Comparison of ENCODE assay signal across 8 cellular contexts in the genomic region with DNA sequence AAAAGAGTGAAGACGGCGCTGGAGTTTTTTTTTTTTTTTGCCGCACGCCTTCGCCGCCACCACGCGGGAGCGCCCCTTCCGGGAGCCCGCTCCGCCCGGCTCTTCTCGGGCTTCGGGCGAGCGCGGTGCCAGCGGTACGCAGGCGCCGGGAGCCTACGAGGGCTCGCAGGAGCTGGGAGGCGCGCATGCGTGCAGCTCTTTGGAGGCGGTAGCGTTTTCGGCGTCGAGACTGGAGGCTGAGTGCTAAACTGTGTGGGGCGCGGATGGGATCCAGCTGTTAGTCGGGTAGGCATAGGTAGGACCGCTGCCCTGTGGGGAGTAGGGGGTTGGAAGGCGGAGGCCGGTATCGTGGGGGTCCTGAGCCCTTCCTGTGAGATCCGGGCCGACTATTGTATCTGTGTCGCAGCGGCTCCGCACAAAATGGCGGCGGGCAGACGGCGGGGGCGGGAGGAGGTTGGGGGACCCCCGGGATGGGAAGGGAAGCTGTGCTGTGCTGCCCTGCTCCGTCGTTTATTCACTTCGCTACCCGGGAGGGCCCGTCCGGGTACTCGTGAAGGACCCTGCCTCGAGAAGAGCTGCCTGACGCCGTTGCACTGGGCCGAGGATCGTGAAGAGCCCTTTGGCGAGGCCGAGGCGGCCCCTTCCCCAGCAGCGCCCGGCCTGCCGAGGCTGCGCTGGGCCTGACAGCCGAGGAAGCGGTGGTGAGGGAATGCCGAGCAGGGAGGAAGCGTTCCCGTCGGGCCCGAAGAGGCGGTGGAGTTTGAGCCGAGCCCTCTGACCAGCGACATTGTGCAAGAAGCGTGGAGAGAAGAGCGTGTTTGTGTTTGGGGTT. TPM values are rescaled to one million over a fixed set of nuclear protein-coding genes. Genes with fewer than 3 reads are reported as not detected.
DNase-seq lines count a peak whose midpoint lies in the region; FAIRE-seq and TF ChIP-seq lines count a peak whose summit lies in the region.

A gene with protein sequence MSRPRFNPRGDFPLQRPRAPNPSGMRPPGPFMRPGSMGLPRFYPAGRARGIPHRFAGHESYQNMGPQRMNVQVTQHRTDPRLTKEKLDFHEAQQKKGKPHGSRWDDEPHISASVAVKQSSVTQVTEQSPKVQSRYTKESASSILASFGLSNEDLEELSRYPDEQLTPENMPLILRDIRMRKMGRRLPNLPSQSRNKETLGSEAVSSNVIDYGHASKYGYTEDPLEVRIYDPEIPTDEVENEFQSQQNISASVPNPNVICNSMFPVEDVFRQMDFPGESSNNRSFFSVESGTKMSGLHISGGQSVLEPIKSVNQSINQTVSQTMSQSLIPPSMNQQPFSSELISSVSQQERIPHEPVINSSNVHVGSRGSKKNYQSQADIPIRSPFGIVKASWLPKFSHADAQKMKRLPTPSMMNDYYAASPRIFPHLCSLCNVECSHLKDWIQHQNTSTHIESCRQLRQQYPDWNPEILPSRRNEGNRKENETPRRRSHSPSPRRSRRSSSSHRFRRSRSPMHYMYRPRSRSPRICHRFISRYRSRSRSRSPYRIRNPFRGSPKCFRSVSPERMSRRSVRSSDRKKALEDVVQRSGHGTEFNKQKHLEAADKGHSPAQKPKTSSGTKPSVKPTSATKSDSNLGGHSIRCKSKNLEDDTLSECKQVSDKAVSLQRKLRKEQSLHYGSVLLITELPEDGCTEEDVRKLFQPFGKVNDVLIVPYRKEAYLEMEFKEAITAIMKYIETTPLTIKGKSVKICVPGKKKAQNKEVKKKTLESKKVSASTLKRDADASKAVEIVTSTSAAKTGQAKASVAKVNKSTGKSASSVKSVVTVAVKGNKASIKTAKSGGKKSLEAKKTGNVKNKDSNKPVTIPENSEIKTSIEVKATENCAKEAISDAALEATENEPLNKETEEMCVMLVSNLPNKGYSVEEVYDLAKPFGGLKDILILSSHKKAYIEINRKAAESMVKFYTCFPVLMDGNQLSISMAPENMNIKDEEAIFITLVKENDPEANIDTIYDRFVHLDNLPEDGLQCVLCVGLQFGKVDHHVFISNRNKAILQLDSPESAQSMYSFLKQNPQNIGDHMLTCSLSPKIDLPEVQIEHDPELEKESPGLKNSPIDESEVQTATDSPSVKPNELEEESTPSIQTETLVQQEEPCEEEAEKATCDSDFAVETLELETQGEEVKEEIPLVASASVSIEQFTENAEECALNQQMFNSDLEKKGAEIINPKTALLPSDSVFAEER (N-terminal part only) (plus strand): TSS at position 202 of the 832 bp plus-strand sequence. CDS start 17,173 bp downstream, outside the sequence.

- peak; percentile 88 for TF ChIP-seq POLR2A in H54 (IDR thresholded peaks at IDR 0.05; ENCODE audit: low read depth, low read length)

- H3K36me3 Mint-ChIP-seq in neural crest cell (ENCODE audit: low read depth), result peaks cover 2% of the 10 kb centered on the region

- H3K9ac ChIP-seq in ES-I3 (ENCODE audit: low read depth, low read length) (peak within 1 kb of the TSS; percentile 99), stomach smooth muscle (ENCODE audit: low read length in 2 of 2) (peak within 1 kb of the TSS; percentile 95 to 99)

- H3K4me3 ChIP-seq in fibroblast of villous mesenchyme (ENCODE audit: low read depth, low read length) (peak within 1 kb of the TSS; percentile 99), stomach smooth muscle (ENCODE audit: low read length in 2 of 2) (peak within 1 kb of the TSS; percentile 95 to 98)

- peak within 1 kb of the TSS; percentile 99 for H3K4me3 Mint-ChIP-seq in neural crest cell

- peaks cover 32% of the 10 kb centered on the region for H3K4me1 Mint-ChIP-seq in neural crest cell

- H3K9me3 Mint-ChIP-seq in neural crest cell, result no peaks in the 10 kb centered on the region

- H3K9me3 ChIP-seq in ES-I3 (ENCODE audit: control insufficient read depth, insufficient read depth, low read length) (no peaks in the 10 kb centered on the region), stomach smooth muscle (ENCODE audit: control insufficient read depth in 2 of 2, low read length in 2 of 2) (peaks cover 0 to 4% of the 10 kb centered on the region in 2 donors)

- no peaks in the 10 kb centered on the region for H3K27me3 ChIP-seq in stomach smooth muscle (ENCODE audit: control insufficient read depth in 1 of 2, insufficient read depth in 2 of 2, low read length in 2 of 2)

- no peaks in the 10 kb centered on the region for H3K36me3 ChIP-seq in ES-I3 (ENCODE audit: insufficient read depth, low read length)
- H3K36me3 ChIP-seq in stomach smooth muscle (ENCODE audit: control insufficient read depth in 2 of 2, insufficient read depth in 2 of 2, low read length in 2 of 2), result no peaks in the 10 kb centered on the region

- peak; percentile 54 for TF ChIP-seq CTCF in fibroblast of villous mesenchyme (IDR thresholded peaks at IDR 0.05; ENCODE audit: insufficient read depth, low read depth, low read length)
- peak; percentile 78 for TF ChIP-seq CTCF in neural crest cell (conservative IDR thresholded peaks at IDR 0.05)

- peak; percentile 72 for FAIRE-seq in H54 (lab: Jason Lieb, UNC)

- H3K27me3 Mint-ChIP-seq in neural crest cell (ENCODE audit: low read depth), result no peaks in the 10 kb centered on the region

- peak within 1 kb of the TSS; percentile 100 for H3K27ac Mint-ChIP-seq in neural crest cell (ENCODE audit: unreplicated experiment)

- 0 out of 2 replicates have a peak, but pooled peaks cover 8% of the 10 kb centered on the region for H3K4me1 ChIP-seq in ES-I3 (ENCODE audit: insufficient read depth, low read length)
- H3K4me1 ChIP-seq in stomach smooth muscle (ENCODE audit: control insufficient read depth, insufficient read depth, low read length), result peaks cover 4% of the 10 kb centered on the region

- DNase-seq in H54 (ENCODE audit: insufficient read length, low spot score) (peak; percentile 91), LoVo (ENCODE audit: low spot score) (peak; percentile 95), SHP77 (lab: John Stamatoyannopoulos, UW) (peak; percentile 86 to 90), fibroblast of villous mesenchyme (ENCODE audit: low read depth) (peak; percentile 93), neural crest cell (ENCODE audit: low read depth, low spot score) (peak; percentile 84)
- peak; percentile 97 for DNase-seq in activated effector memory CD4-positive, alpha-beta T cell treated with anti-CD3 and anti-CD28 coated beads, Interleukin-2, amount 50 U/mL, for 16 hours

- peak within 1 kb of the TSS; percentile 80 for H3K27ac ChIP-seq in stomach smooth muscle (ENCODE audit: low read length)

RNA-seq across cellular contexts. Expression of the gene that starts here (rescaled TPM):
- total RNA-seq in fibroblast of villous mesenchyme (117 and 139 TPM in 2 replicates), neural crest cell (159 and 185 TPM in 2 replicates)

Comparison
In these comparisons a context has a peak if more than half of its experiments do, and no peak if none do; other contexts are left out.
1. Peak in every context shown above with its lines: DNase-seq, H3K4me3 ChIP-seq and H3K27ac ChIP-seq.